8 cellular contexts compared by ENCODE assay signal in the genomic region with DNA sequence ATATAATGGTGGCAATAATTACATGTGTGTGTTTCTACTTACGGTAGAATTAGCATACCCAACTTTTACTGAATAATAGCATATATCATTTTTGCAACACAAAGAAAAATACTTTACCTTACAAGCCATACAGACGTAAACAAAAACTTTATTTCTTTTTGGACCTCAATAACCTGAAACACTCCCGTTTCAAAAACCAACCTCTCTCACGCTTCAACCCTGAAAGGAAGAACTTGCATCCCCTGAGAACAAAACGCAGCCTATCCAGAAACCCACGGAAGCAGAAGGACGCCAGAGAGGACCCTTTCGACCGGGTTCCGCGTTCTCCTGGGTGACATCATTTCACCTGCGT. TPM values are rescaled to one million over a fixed set of nuclear protein-coding genes. Genes with fewer than 3 reads are reported as not detected.
A peak's percentile ranks its signal among the peaks of the same experiment; 100 is the strongest.
DNase-seq lines count a peak whose midpoint lies in the region; ATAC-seq, FAIRE-seq and TF ChIP-seq lines count a peak whose summit lies in the region.

Gene RNF38 (minus strand): TSS at position 290 of the 352 bp plus-strand sequence. CDS start 161 bp downstream, at position 129.

- peak within 1 kb of the TSS; percentile 87 to 95 for H3K27ac ChIP-seq in A549
- peak within 1 kb of the TSS; percentile 93 for H3K27ac ChIP-seq in brain microvascular endothelial cell
- H3K27ac ChIP-seq in layer of hippocampus (ENCODE audit: low read depth, low read length), result peak within 1 kb of the TSS; percentile 99

- FAIRE-seq in A549 (lab: Jason Lieb, UNC), result no peak

- no peaks in the 10 kb centered on the region for H3K36me3 Mint-ChIP-seq in IgD-negative memory B cell

- no peaks in the 10 kb centered on the region for H3K27me3 Mint-ChIP-seq in IgD-negative memory B cell

- H3K4me1 ChIP-seq in A549, result peaks cover 43% of the 10 kb centered on the region

- no peak for TF ChIP-seq POLR2A in A549 (IDR thresholded peaks at IDR 0.05; ENCODE audit: low read length)

- under 1% methylated on average over 12 of the region's 12 CpGs for WGBS in A549 (ENCODE audit: missing lambda C conversion rate)

- TF ChIP-seq EP300 in A549 (IDR thresholded peaks at IDR 0.05), result no peak

- no peaks in the 10 kb centered on the region for H3K9me3 Mint-ChIP-seq in IgD-negative memory B cell

- DNase-seq in A549 (ENCODE audit: low read depth in 1 of 2, low spot score in 1 of 2) (no peak), brain microvascular endothelial cell (no peak), NCI-H774 (lab: John Stamatoyannopoulos, UW) (no peak), hypothalamus (lab: John Stamatoyannopoulos, UW) (no peak)

- H3K9me3 ChIP-seq in A549, result no peaks in the 10 kb centered on the region

- in situ Hi-C loops in brain microvascular endothelial cell (cut with HindIII; ENCODE audit: low pct_ligation_motif_present, low sequenced_read_pairs), result no loop called here

- H3K4me2 ChIP-seq in A549, result peak within 1 kb of the TSS; percentile 98

- no peak for TF ChIP-seq CTCF in A549 (IDR thresholded peaks at IDR 0.05)
- peak; percentile 4 for TF ChIP-seq CTCF in brain microvascular endothelial cell (IDR thresholded peaks at IDR 0.05; ENCODE audit: low read depth, low read length, missing control alignments)
- no peak for TF ChIP-seq CTCF in subcutaneous adipose tissue (IDR thresholded peaks at IDR 0.05; ENCODE audit: low read depth)

- CTCF ChIA-PET in A549 (lab: Yijun Ruan, JAX), result interaction anchor here (0.6 to 1.2 kb wide), 4 partner anchors 31 to 152 kb away, joined by 3 read pairs; no protein-coding TSS in a partner anchor

- POLR2A ChIA-PET in A549 (lab: Yijun Ruan, JAX), result interaction anchor here (0.6 to 1.9 kb wide), 8 partner anchors 9 to 342 kb away, joined by 3 to 16 read pairs (median 4); partner anchors contain the start of genes CLTA and GNE

- no peak for ATAC-seq in A549
- no peak for ATAC-seq in HG03439 (IDR thresholded peaks at IDR 0.05; ENCODE audit: unreplicated experiment)

- TF ChIP-seq RAD21 in A549 (conservative IDR thresholded peaks at IDR 0.05 in 1 of 2, IDR thresholded peaks at IDR 0.05 in 1 of 2), result no peak

- H3K27me3 ChIP-seq in brain microvascular endothelial cell (replicated peaks) (no peaks in the 10 kb centered on the region), layer of hippocampus (ENCODE audit: control insufficient read depth, insufficient read depth, low read length) (no peaks in the 10 kb centered on the region)

- H3K4me3 Mint-ChIP-seq in IgD-negative memory B cell, result peak within 1 kb of the TSS; percentile 95 to 98 (median 96)

- H3K36me3 ChIP-seq in brain microvascular endothelial cell (replicated peaks), result peaks cover 3% of the 10 kb centered on the region

- H3K4me3 ChIP-seq in A549, result peak within 1 kb of the TSS; percentile 75
- H3K4me3 ChIP-seq in brain microvascular endothelial cell (ENCODE audit: low read depth, low read length), result peak within 1 kb of the TSS; percentile 71

- H3K4me1 Mint-ChIP-seq in IgD-negative memory B cell, result peaks cover 34 to 40% (median 37%) of the 10 kb centered on the region in 3 donors

- peak within 1 kb of the TSS; percentile 92 to 99 (median 96) for H3K27ac Mint-ChIP-seq in IgD-negative memory B cell

TF ChIP-seq in A549, 52 proteins besides CTCF, POLR2A, EP300 and RAD21:
- TF ChIP-seq HOXB13 (CRISPR knock-in tag; IDR thresholded peaks at IDR 0.05; ENCODE audit: low read depth) (no peak), ZNF302 (CRISPR knock-in tag; IDR thresholded peaks at IDR 0.05) (no peak), FOSL2 (IDR thresholded peaks at IDR 0.05) (no peak), FOSL2 (CRISPR knock-in tag; IDR thresholded peaks at IDR 0.05) (no peak), HDAC2 (IDR thresholded peaks at IDR 0.05) (no peak), MAZ (IDR thresholded peaks at IDR 0.05; ENCODE audit: borderline replicate concordance, low read depth, low read length) (no peak), HOXA7 (CRISPR knock-in tag; IDR thresholded peaks at IDR 0.05) (no peak), ZFP36 (IDR thresholded peaks at IDR 0.05; ENCODE audit: borderline replicate concordance, partially characterized antibody) (no peak), KDM5A (IDR thresholded peaks at IDR 0.05) (no peak), FOXS1 (CRISPR knock-in tag; IDR thresholded peaks at IDR 0.05) (no peak), USF2 (IDR thresholded peaks at IDR 0.05) (no peak), CEBPB (IDR thresholded peaks at IDR 0.05) (no peak), RNF2 (IDR thresholded peaks at IDR 0.05; ENCODE audit: borderline replicate concordance, low read depth) (no peak)
TF ChIP-seq in A549: peak in this region for 0.

RNA-seq across cellular contexts. Expression of gene RNF38, which starts in this region (rescaled TPM):
- polyA plus RNA-seq in A549 (2011; rRNA removed) (13.2 and 18.5 TPM in 2 replicates), A549 (2017; fragmentation: RNase III; extraction: RNeasy Plus Mini Kit Qiagen cat#74134 plus additional on column Dnase treatment) (8.4 to 9.8 TPM (median 8.7 TPM) in 3 replicates), IgD-negative memory B cell (18.5 TPM)
- 7.2 and 11.4 TPM in 2 replicates for polyA plus RNA-seq in A549 (2012; cell fraction: cytosol; rRNA removed)
- polyA plus RNA-seq in A549 (2012; cell fraction: nucleus; rRNA removed), result 6.1 and 6.2 TPM in 2 replicates
- 37.1 and 49.8 TPM in 2 replicates for polyA minus RNA-seq in A549 (2011; rRNA and poly(A)+ RNA removed)
- total RNA-seq in subcutaneous adipose tissue, result 10 to 100 TPM; 29.1 to 48.3 (median 32.7) TPM
